24 cellular contexts compared by ENCODE assay signal in the genomic region with DNA sequence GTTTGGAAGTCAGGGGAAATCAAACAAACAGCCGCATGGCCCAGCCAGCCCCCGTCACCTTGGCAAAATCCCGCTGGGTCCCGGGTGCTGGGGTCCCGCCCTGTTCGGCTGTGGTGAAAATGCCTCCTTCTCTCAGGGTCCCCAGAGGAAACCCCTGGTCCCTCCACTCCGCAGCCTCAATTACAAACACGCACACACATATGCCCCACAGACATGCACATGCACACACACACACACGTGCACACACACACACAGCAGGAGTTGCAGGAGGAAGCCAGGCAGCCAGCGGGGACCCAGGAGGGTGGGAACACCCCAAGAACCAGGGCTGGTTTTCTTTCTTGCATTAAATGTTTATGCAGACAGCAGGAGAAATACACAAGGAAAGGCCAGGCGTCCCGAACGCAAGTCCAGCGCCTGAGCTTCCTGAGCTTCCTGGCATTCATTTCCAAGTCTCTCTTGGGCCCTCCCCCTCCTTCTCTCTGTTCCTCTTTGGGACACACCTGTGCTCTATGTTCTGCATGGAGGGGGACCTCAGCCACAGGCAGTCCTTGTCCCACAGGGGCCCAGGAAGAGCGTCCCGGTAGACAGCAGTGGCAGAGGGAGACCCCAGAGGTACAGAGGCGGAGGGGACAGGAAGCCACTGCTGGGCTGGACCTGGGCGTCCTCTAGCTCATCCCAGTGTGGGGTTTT.
A peak's percentile ranks its signal among the peaks of the same experiment; 100 is the strongest.
DNase-seq lines count a peak whose midpoint lies in the region; ATAC-seq and TF ChIP-seq lines count a peak whose summit lies in the region.
"Had no signal": no experiment of that assay in that cellular context is flagged by ENCODE, and none has a peak within 500 bp of the region (broad histone marks: within the 10 kb centered on the region; RNA-seq: fewer than 3 reads in every experiment).

No MANE protein-coding gene starts in this region.

- peak overlapping the region; percentile 78 for H2AFZ ChIP-seq in neuronal stem cell (ENCODE audit: low read length)

- no peaks in the 10 kb centered on the region for H3K36me3 Mint-ChIP-seq in T-helper 2 cell treated with Interferon-gamma antibody and Interleukin-4, amounts not matched to agents 5 μg/mL and 100 μg/mL, for 36 hours (ENCODE audit: low read depth)

- H2BK120ac ChIP-seq in neuronal stem cell (ENCODE audit: low read depth, low read length) = no peak overlapping the region

- no peaks in the 10 kb centered on the region for H3K9me3 ChIP-seq in left ventricle myocardium inferior (replicated peaks)
- H3K9me3 ChIP-seq in neuronal stem cell (replicated peaks in 1 of 2; ENCODE audit: control insufficient read depth in 2 of 2, insufficient read depth in 1 of 2, low read depth in 1 of 2, low read length in 2 of 2) = no peaks in the 10 kb centered on the region
- H3K9me3 ChIP-seq: HAP-1, transverse colon had no signal

- H4K8ac ChIP-seq in neuronal stem cell (ENCODE audit: low read depth, low read length) = no peak overlapping the region

- no peaks in the 10 kb centered on the region for H3K9me3 Mint-ChIP-seq in T-helper 2 cell treated with Interferon-gamma antibody and Interleukin-4, amounts not matched to agents 5 μg/mL and 100 μg/mL, for 36 hours
- H3K9me3 Mint-ChIP-seq: activated T-helper 2 cell treated with anti-CD3 and anti-CD28 coated beads, Interferon-gamma antibody, Interleukin-2, Interleukin-4, amounts not matched to agents 10 μg/mL and 5 μg/mL and 100 μg/mL, durations not matched to agents 14 hours and 24 hours and 36 hours had no signal

- H4K91ac ChIP-seq in neuronal stem cell (ENCODE audit: low read depth, low read length, poor library complexity) = no peak overlapping the region

- H3K4me1 ChIP-seq in left ventricle myocardium inferior (peaks cover 32% of the 10 kb centered on the region), neuronal stem cell (ENCODE audit: control insufficient read depth in 2 of 2, insufficient read depth in 1 of 2, low read depth in 1 of 2, low read length in 2 of 2) (peaks cover 30 to 54% of the 10 kb centered on the region in 2 donors)
- H3K4me1 ChIP-seq: HAP-1, SJSA1 had no signal

- H3K23ac ChIP-seq in neuronal stem cell (ENCODE audit: low read depth, low read length, poor library complexity) = no peak overlapping the region

- DNase-seq in left ventricle myocardium inferior (peak; percentile 12), Right ventricle myocardium inferior (ENCODE audit: missing footprints) (no peak), islet precursor cell (peak; percentile 52), neuronal stem cell (ENCODE audit: low spot score) (no peak), mucosa of gallbladder (ENCODE audit: low spot score) (no peak), UCSD-AML1 (lab: John Stamatoyannopoulos, UW; ENCODE audit: unreplicated experiment) (no peak)
- no peak for DNase-seq in T-helper 2 cell treated with Interferon-gamma antibody and Interleukin-4, amounts not matched to agents 5 μg/mL and 100 μg/mL, for 36 hours (ENCODE audit: low spot score)
- DNase-seq: activated CD4-positive, alpha-beta T cell treated with anti-CD3 and anti-CD28 coated beads, Interleukin-2, amount 50 U/mL, for 1 hour; activated CD8-positive, alpha-beta memory T cell treated with anti-CD3 and anti-CD28 coated beads, Interleukin-2, amount 50 U/mL, for 4 hours; cortex of kidney; EL; glutamatergic neuron; NCI-H1417; NCI-H2107; NCI-H446 treated with DMSO at 0.1 percent for 48 hours; occipital lobe; T-helper 2 cell; transverse colon had no signal

- H3K36me3 ChIP-seq in left ventricle myocardium inferior (no peaks in the 10 kb centered on the region), neuronal stem cell (replicated peaks in 1 of 2; ENCODE audit: control insufficient read depth in 2 of 2, insufficient read depth in 2 of 2, low read length in 2 of 2) (no peaks in the 10 kb centered on the region)
- H3K36me3 ChIP-seq: HAP-1, SJSA1, transverse colon had no signal

- H3K27me3 Mint-ChIP-seq in T-helper 2 cell treated with Interferon-gamma antibody and Interleukin-4, amounts not matched to agents 5 μg/mL and 100 μg/mL, for 36 hours (ENCODE audit: low read depth) = no peaks in the 10 kb centered on the region

- H2BK5ac ChIP-seq in neuronal stem cell (ENCODE audit: low read length) = peak overlapping the region; percentile 58

- peaks cover 3% of the 10 kb centered on the region for H3K4me1 Mint-ChIP-seq in T-helper 2 cell treated with Interferon-gamma antibody and Interleukin-4, amounts not matched to agents 5 μg/mL and 100 μg/mL, for 36 hours (ENCODE audit: low read depth)

- H3K27ac Mint-ChIP-seq in T-helper 2 cell treated with Interferon-gamma antibody and Interleukin-4, amounts not matched to agents 5 μg/mL and 100 μg/mL, for 36 hours = no peak overlapping the region
- H3K27ac Mint-ChIP-seq: activated T-helper 2 cell treated with anti-CD3 and anti-CD28 coated beads, Interferon-gamma antibody, Interleukin-2, Interleukin-4, amounts not matched to agents 10 μg/mL and 5 μg/mL and 100 μg/mL, durations not matched to agents 14 hours and 24 hours and 36 hours had no signal

- H2BK12ac ChIP-seq in neuronal stem cell (ENCODE audit: low read length) = no peak overlapping the region

- H3K27me3 ChIP-seq in left ventricle myocardium inferior (ENCODE audit: low read depth) = no peaks in the 10 kb centered on the region
- no peaks in the 10 kb centered on the region for H3K27me3 ChIP-seq in neuronal stem cell (ENCODE audit: control insufficient read depth in 3 of 3, insufficient read depth in 3 of 3, low read depth in 1 of 3, low read length in 3 of 3)
- H3K27me3 ChIP-seq: SJSA1, transverse colon had no signal

- WGBS in neuronal stem cell (ENCODE audit: extremely low coverage in 2 of 2, insufficient read length in 2 of 2, insufficient replicate concordance in 1 of 2), 2 donors = no CpG with 5 or more reads among the region's 18 CpGs

- H3K18ac ChIP-seq in neuronal stem cell (ENCODE audit: low read length) = peak overlapping the region; percentile 61

- peak overlapping the region; percentile 73 for H2AK5ac ChIP-seq in neuronal stem cell (ENCODE audit: low read depth, low read length)

- H3K9ac ChIP-seq in neuronal stem cell (ENCODE audit: low read depth, low read length, poor library complexity) = peak overlapping the region; percentile 10

- no peak overlapping the region for H3K4me3 ChIP-seq in left ventricle myocardium inferior
- no peak overlapping the region for H3K4me3 ChIP-seq in neuronal stem cell (ENCODE audit: low read length in 2 of 2)
- H3K4me3 ChIP-seq: HAP-1, SJSA1, transverse colon had no signal

- H3K4me3 Mint-ChIP-seq in T-helper 2 cell treated with Interferon-gamma antibody and Interleukin-4, amounts not matched to agents 5 μg/mL and 100 μg/mL, for 36 hours = no peak overlapping the region

- peak overlapping the region; percentile 74 for H3K14ac ChIP-seq in neuronal stem cell (ENCODE audit: low read length)

- no peak overlapping the region for H3K4me2 ChIP-seq in neuronal stem cell (ENCODE audit: insufficient read depth, low read length, poor library complexity, severe bottlenecking)

- H2BK15ac ChIP-seq in neuronal stem cell (ENCODE audit: low read length) = peak overlapping the region; percentile 62

- H3K79me1 ChIP-seq in neuronal stem cell (ENCODE audit: low read depth, low read length) = no peaks in the 10 kb centered on the region

- ATAC-seq in Right ventricle myocardium inferior = no peak
- ATAC-seq in GM21619 (IDR thresholded peaks at IDR 0.05; ENCODE audit: unreplicated experiment) = no peak
- ATAC-seq: Panc1, right cardiac atrium had no signal

- intact Hi-C loops in left ventricle myocardium inferior (cut with micrococcal nuclease) = no loop called here
- intact Hi-C loops in Right ventricle myocardium inferior (cut with DNase I) = loop anchor here (2.0 kb wide), 1 partner anchor 23 kb away; no protein-coding TSS in a partner anchor

- no peak overlapping the region for H3K4ac ChIP-seq in neuronal stem cell (ENCODE audit: low read length)

- TF ChIP-seq CTCF in left ventricle myocardium inferior (IDR thresholded peaks at IDR 0.05; ENCODE audit: borderline replicate concordance) = no peak

- H3K27ac ChIP-seq in left ventricle myocardium inferior (replicated peaks) (peak overlapping the region; percentile 12), neuronal stem cell (replicated peaks; ENCODE audit: low read length) (no peak overlapping the region)
- H3K27ac ChIP-seq: SJSA1, transverse colon had no signal

Comparison
In these comparisons a context has a peak if more than half of its experiments do, and no peak if none do; other contexts are left out.
1. DNase-seq: peak in left ventricle myocardium inferior (single experiment) and islet precursor cell (single experiment); none in Right ventricle myocardium inferior (single experiment), neuronal stem cell (single experiment), mucosa of gallbladder (single experiment), T-helper 2 cell treated with Interferon-gamma antibody and Interleukin-4, amounts not matched to agents 5 μg/mL and 100 μg/mL, for 36 hours (single experiment) and UCSD-AML1 (single experiment).